9 cellular contexts compared by ENCODE assay signal in genomic region chr19:55655648-55656040, GRCh38. TPM values are rescaled to one million over a fixed set of nuclear protein-coding genes. Genes with fewer than 3 reads are reported as not detected.
DNase-seq lines count a peak whose midpoint lies in the region; ATAC-seq and TF ChIP-seq lines count a peak whose summit lies in the region.
"Had no signal": no experiment of that assay in that cellular context is flagged by ENCODE, and none has a peak within 500 bp of the region (broad histone marks: within the 10 kb centered on the region; RNA-seq: fewer than 3 reads in every experiment).

No MANE protein-coding gene starts in this region.

- peak overlapping the region; percentile 99 for H3K27ac ChIP-seq in MM.1S (ENCODE audit: low read length)
- H3K27ac ChIP-seq in duodenal mucosa (ENCODE audit: low read depth, low read length): no peak overlapping the region

- peak overlapping the region; percentile 91 to 93 (median 92) for H3K4me3 Mint-ChIP-seq in nephron

- DNase-seq in BE2C: no peak
- DNase-seq in MM.1S: no peak
- DNase-seq in middle frontal gyrus (ENCODE audit: extremely low spot score, low spot score): no peak
- DNase-seq in sciatic nerve (ENCODE audit: low spot score): no peak
- no peak for DNase-seq in EL
- DNase-seq: SIG-M5 had no signal

- H3F3A ChIP-seq in MM.1S (ENCODE audit: insufficient read depth, low read length): peaks cover 4% of the 10 kb centered on the region; the same call in 1 of the 2 replicates

- H3K4me1 ChIP-seq in BE2C: no peaks in the 10 kb centered on the region
- H3K4me1 ChIP-seq in MM.1S (ENCODE audit: low read length): peaks cover 20% of the 10 kb centered on the region; the same call in 1 of the 2 replicates
- H3K4me1 ChIP-seq in duodenal mucosa (ENCODE audit: control insufficient read depth in 1 of 2, insufficient read depth in 2 of 2, low read length in 2 of 2): peaks cover 23 to 38% of the 10 kb centered on the region in 2 donors

- no peak for TF ChIP-seq CTCF in BE2C (IDR thresholded peaks at IDR 0.05; ENCODE audit: low read depth, low read length)
- TF ChIP-seq CTCF in MM.1S (IDR thresholded peaks at IDR 0.05; ENCODE audit: low read length): no peak
- TF ChIP-seq CTCF in nephron (IDR thresholded peaks at IDR 0.05; ENCODE audit: unreplicated experiment in 3 of 3): no peak

- H3K27ac Mint-ChIP-seq in nephron: peak overlapping the region; percentile 98 to 99 (median 99)

- H3K4me3 ChIP-seq in BE2C (ENCODE audit: low read depth, low read length) (peak overlapping the region; percentile 99), MM.1S (ENCODE audit: low read length) (peak overlapping the region; percentile 91), duodenal mucosa (ENCODE audit: low read depth in 1 of 2, low read length in 2 of 2) (peak overlapping the region; percentile 96)

- ATAC-seq in sciatic nerve: no peak
- no peak for ATAC-seq in HG02840 (IDR thresholded peaks at IDR 0.05; ENCODE audit: low FRiP score, unreplicated experiment)

- H4K20me1 ChIP-seq in MM.1S (ENCODE audit: insufficient read depth, low read length): peaks cover 41% of the 10 kb centered on the region

- peak overlapping the region; percentile 99 for H3K4me2 ChIP-seq in MM.1S (ENCODE audit: low read depth, low read length)

- H3K9me2 ChIP-seq in MM.1S (replicated peaks; ENCODE audit: insufficient read depth, low read length): no peaks in the 10 kb centered on the region

- peaks cover 5% of the 10 kb centered on the region for H3K27me3 Mint-ChIP-seq in nephron (ENCODE audit: low read depth)

- H3K9me3 Mint-ChIP-seq in nephron: no peaks in the 10 kb centered on the region

- H3K27me3 ChIP-seq in BE2C (no peaks in the 10 kb centered on the region), MM.1S (replicated peaks; ENCODE audit: insufficient read depth, low read length) (no peaks in the 10 kb centered on the region), duodenal mucosa (ENCODE audit: control insufficient read depth in 1 of 2, insufficient read depth in 2 of 2, low read length in 2 of 2) (no peaks in the 10 kb centered on the region)

- no peak overlapping the region for H2AFZ ChIP-seq in MM.1S (ENCODE audit: low read length)

- H3K36me3 ChIP-seq in BE2C (peaks cover 47% of the 10 kb centered on the region), MM.1S (replicated peaks; ENCODE audit: insufficient read depth, low read length) (no peaks in the 10 kb centered on the region), duodenal mucosa (ENCODE audit: control insufficient read depth in 1 of 2, insufficient read depth in 2 of 2, low read length in 2 of 2) (peaks cover 5 to 21% of the 10 kb centered on the region in 2 donors)

- peaks cover 18% of the 10 kb centered on the region for H3K36me3 Mint-ChIP-seq in nephron (ENCODE audit: low read depth)

- H3K4me1 Mint-ChIP-seq in nephron: peaks cover 35% of the 10 kb centered on the region

- H3K9me3 ChIP-seq in BE2C: no peaks in the 10 kb centered on the region
- no peaks in the 10 kb centered on the region for H3K9me3 ChIP-seq in MM.1S (replicated peaks; ENCODE audit: insufficient read depth, low read length)
- no peaks in the 10 kb centered on the region for H3K9me3 ChIP-seq in duodenal mucosa (ENCODE audit: control insufficient read depth in 1 of 2, low read length in 2 of 2)

- H3K9ac ChIP-seq in MM.1S (ENCODE audit: low read length): peak overlapping the region; percentile 100
- peak overlapping the region; percentile 89 to 91 for H3K9ac ChIP-seq in duodenal mucosa (ENCODE audit: low read depth in 1 of 2, low read length in 2 of 2)

- intact Hi-C loops in sciatic nerve (cut with DNase I): no loop called here

- H3K79me2 ChIP-seq in MM.1S (ENCODE audit: low read length): peaks cover 58% of the 10 kb centered on the region

RNA-seq across cellular contexts. Expression of gene U2AF2, which starts 0.8 kb away (rescaled TPM):
- 543 TPM for polyA plus RNA-seq in BE2C (2012; ENCODE audit: insufficient read depth, insufficient read length, low read depth)
- 127 TPM for total RNA-seq in sciatic nerve

RNA-seq across cellular contexts. Expression of gene CCDC106, which starts 7.6 kb away (rescaled TPM):
- polyA plus RNA-seq in BE2C (2012; ENCODE audit: insufficient read depth, insufficient read length, low read depth): 51.0 TPM
- total RNA-seq in sciatic nerve: 14.0 TPM

RNA-seq across cellular contexts. Expression of gene ZNF581, which starts 12.2 kb away (rescaled TPM):
- polyA plus RNA-seq in BE2C (2012; ENCODE audit: insufficient read depth, insufficient read length, low read depth): 42.2 TPM
- 17.2 TPM for total RNA-seq in sciatic nerve

RNA-seq across cellular contexts. Expression of gene ZNF580, which starts 14.8 kb away (rescaled TPM):
- polyA plus RNA-seq in BE2C (2012; ENCODE audit: insufficient read depth, insufficient read length, low read depth): 129 TPM
- total RNA-seq in sciatic nerve: 42.2 TPM

RNA-seq across cellular contexts. Expression of gene EPN1, which starts 19.4 kb away (rescaled TPM):
- 358 TPM for polyA plus RNA-seq in BE2C (2012; ENCODE audit: insufficient read depth, insufficient read length, low read depth)
- 87.6 TPM for total RNA-seq in sciatic nerve
